16 cellular contexts compared by ENCODE assay signal in the genomic region with DNA sequence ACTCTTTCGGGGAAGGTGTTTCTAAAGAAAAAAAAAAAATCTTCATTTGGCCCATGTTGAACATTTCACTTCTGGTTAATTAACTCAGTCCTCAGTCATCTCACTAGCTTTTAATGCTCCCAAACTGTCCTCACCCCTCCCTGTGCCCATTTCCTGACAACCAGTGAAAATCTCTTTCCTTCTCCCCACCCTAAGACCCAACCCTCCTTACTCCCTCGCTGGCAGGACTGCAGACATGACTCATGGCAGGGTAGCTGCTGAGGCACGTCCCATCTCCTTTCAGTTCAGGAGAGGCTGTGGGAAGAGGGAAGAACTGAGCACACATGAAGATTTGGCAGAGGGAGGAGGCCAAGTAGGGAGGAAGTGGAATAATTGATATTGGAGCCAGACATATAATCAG. TPM values are rescaled to one million over a fixed set of nuclear protein-coding genes. Genes with fewer than 3 reads are reported as not detected.
DNase-seq lines count a peak whose midpoint lies in the region; ATAC-seq and TF ChIP-seq lines count a peak whose summit lies in the region.
"Had no signal": no experiment of that assay in that cellular context is flagged by ENCODE, and none has a peak within 500 bp of the region (broad histone marks: within the 10 kb centered on the region; RNA-seq: fewer than 3 reads in every experiment).

No MANE protein-coding gene starts in this region.

- no peaks in the 10 kb centered on the region for H3K36me3 ChIP-seq in prostate gland

- TF ChIP-seq POLR2A in prostate gland (IDR thresholded peaks at IDR 0.05): no peak

- no peak overlapping the region for H3K4me3 ChIP-seq in prostate gland

- H3K4me3 Mint-ChIP-seq in activated naive CD4-positive, alpha-beta T cell treated with anti-CD3 and anti-CD28 coated beads for 36 hours: no peak overlapping the region
- H3K4me3 Mint-ChIP-seq: activated CD4-positive, alpha-beta memory T cell treated with anti-CD3 and anti-CD28 coated beads for 36 hours; activated naive CD4-positive, alpha-beta T cell treated with anti-CD3 and anti-CD28 coated beads, Interleukin-2, amount 10 ng/mL, durations not matched to agents 7 days and 5 days; CD8-positive, alpha-beta T cell; natural killer cell had no signal

- in situ Hi-C loops in Caki2 (cut with HindIII; ENCODE audit: low pct_unique_long_range_greater_than_20kb, low sequenced_read_pairs): no loop called here

- no peaks in the 10 kb centered on the region for H3K36me3 Mint-ChIP-seq in activated naive CD4-positive, alpha-beta T cell treated with anti-CD3 and anti-CD28 coated beads for 36 hours (ENCODE audit: low read depth)
- H3K36me3 Mint-ChIP-seq: activated CD4-positive, alpha-beta memory T cell treated with anti-CD3 and anti-CD28 coated beads for 36 hours; activated naive CD4-positive, alpha-beta T cell treated with anti-CD3 and anti-CD28 coated beads, Interleukin-2, amount 10 ng/mL, durations not matched to agents 7 days and 5 days; CD8-positive, alpha-beta T cell; natural killer cell had no signal

- no peaks in the 10 kb centered on the region for H3K9me3 Mint-ChIP-seq in activated naive CD4-positive, alpha-beta T cell treated with anti-CD3 and anti-CD28 coated beads for 36 hours
- H3K9me3 Mint-ChIP-seq: activated CD4-positive, alpha-beta memory T cell treated with anti-CD3 and anti-CD28 coated beads for 36 hours; activated naive CD4-positive, alpha-beta T cell treated with anti-CD3 and anti-CD28 coated beads, Interleukin-2, amount 10 ng/mL, durations not matched to agents 7 days and 5 days; CD8-positive, alpha-beta T cell; natural killer cell had no signal

- ATAC-seq in esophagus mucosa: peak; percentile 72
- ATAC-seq in HG02884 (IDR thresholded peaks at IDR 0.05; ENCODE audit: unreplicated experiment): no peak
- ATAC-seq: CD8-positive, alpha-beta T cell; natural killer cell; stimulated activated naive CD8-positive, alpha-beta T cell treated with anti-CD3 and anti-CD28 coated beads, Interleukin-15, Interleukin-2, amounts not matched to agents 100 U/mL and 50 U/mL, for 24 hours had no signal

- 42% methylated on average over 3 of the region's 3 CpGs for WGBS in prostate gland

- H3K4me1 Mint-ChIP-seq in activated naive CD4-positive, alpha-beta T cell treated with anti-CD3 and anti-CD28 coated beads for 36 hours (ENCODE audit: low read depth): no peaks in the 10 kb centered on the region
- H3K4me1 Mint-ChIP-seq: activated naive CD4-positive, alpha-beta T cell treated with anti-CD3 and anti-CD28 coated beads, Interleukin-2, amount 10 ng/mL, durations not matched to agents 7 days and 5 days; natural killer cell had no signal

- DNase-seq in Caki2 (ENCODE audit: low read depth): peak; percentile 37
- peak; percentile 23 for DNase-seq in NCI-H69 (lab: John Stamatoyannopoulos, UW)
- DNase-seq in prostate gland (ENCODE audit: low spot score): peak; percentile 80
- no peak for DNase-seq in activated naive CD4-positive, alpha-beta T cell treated with anti-CD3 and anti-CD28 coated beads for 36 hours
- no peak for DNase-seq in NCI-H1694 (lab: John Stamatoyannopoulos, UW)
- DNase-seq in activated gamma-delta T cell treated with Interleukin-2 at 50 U/mL for 16 hours: no peak
- DNase-seq: activated CD4-positive, alpha-beta memory T cell treated with anti-CD3 and anti-CD28 coated beads for 36 hours; activated naive CD4-positive, alpha-beta T cell treated with anti-CD3 and anti-CD28 coated beads, Interleukin-2, amount 10 ng/mL, durations not matched to agents 7 days and 5 days; CD8-positive, alpha-beta T cell; natural killer cell; NCI-H1048; NCI-H748 treated with DMSO at 0.1 percent for 48 hours; stimulated activated naive CD8-positive, alpha-beta T cell treated with anti-CD3 and anti-CD28 coated beads, Interleukin-15, Interleukin-2, amounts not matched to agents 100 U/mL and 50 U/mL, for 24 hours; T-helper 1 cell had no signal

- intact Hi-C loops in prostate gland (cut with DNase I): no loop called here
- intact Hi-C loops in activated naive CD4-positive, alpha-beta T cell treated with anti-CD3 and anti-CD28 coated beads for 36 hours (cut with micrococcal nuclease): no loop called here

- no peak overlapping the region for H3K27ac Mint-ChIP-seq in activated naive CD4-positive, alpha-beta T cell treated with anti-CD3 and anti-CD28 coated beads for 36 hours
- H3K27ac Mint-ChIP-seq: activated CD4-positive, alpha-beta memory T cell treated with anti-CD3 and anti-CD28 coated beads for 36 hours; activated naive CD4-positive, alpha-beta T cell treated with anti-CD3 and anti-CD28 coated beads, Interleukin-2, amount 10 ng/mL, durations not matched to agents 7 days and 5 days; CD8-positive, alpha-beta T cell; natural killer cell had no signal

- peak overlapping the region; percentile 32 to 52 for H3K27ac ChIP-seq in prostate gland

- CTCF ChIA-PET in activated naive CD4-positive, alpha-beta T cell treated with anti-CD3 and anti-CD28 coated beads for 36 hours (lab: Charles Lee): no interaction called here

- H3K27me3 ChIP-seq in prostate gland (replicated peaks; ENCODE audit: insufficient read depth): no peaks in the 10 kb centered on the region

- H3K27me3 Mint-ChIP-seq in activated naive CD4-positive, alpha-beta T cell treated with anti-CD3 and anti-CD28 coated beads for 36 hours (ENCODE audit: low read depth): peaks cover 6% of the 10 kb centered on the region

- H3K9me3 ChIP-seq in prostate gland: no peaks in the 10 kb centered on the region

- peaks cover 13% of the 10 kb centered on the region for H3K4me1 ChIP-seq in prostate gland (replicated peaks)

- TF ChIP-seq CTCF in prostate gland (IDR thresholded peaks at IDR 0.05): no peak

RNA-seq across cellular contexts. Expression of a gene that starts 12.6 kb away (rescaled TPM):
- not detected in 2 replicates for total RNA-seq in Caki2 (2014; rRNA removed; shearing (Covaris generic); ENCODE audit: low replicate concordance)
- 608 TPM for total RNA-seq in esophagus mucosa
- 10 to 100 TPM; 36.8 to 82.9 TPM for total RNA-seq in prostate gland
- total RNA-seq in activated naive CD4-positive, alpha-beta T cell treated with anti-CD3 and anti-CD28 coated beads for 36 hours: not detected
- total RNA-seq: activated CD4-positive, alpha-beta memory T cell treated with anti-CD3 and anti-CD28 coated beads for 36 hours; CD8-positive, alpha-beta T cell; natural killer cell had no signal

Comparison
In these comparisons a context has a peak if more than half of its experiments do, and no peak if none do; other contexts are left out.
1. DNase-seq: peak in Caki2 (single experiment), NCI-H69 (single experiment) and prostate gland (single experiment); none in activated naive CD4-positive, alpha-beta T cell treated with anti-CD3 and anti-CD28 coated beads for 36 hours (single experiment), NCI-H1694 (single experiment) and activated gamma-delta T cell treated with Interleukin-2 at 50 U/mL for 16 hours (single experiment).
2. RNA of a gene that starts 12.6 kb away (total RNA-seq): 608 TPM in esophagus mucosa (single experiment) and 36.8 to 82.9 TPM in prostate gland; not detected in Caki2 and not detected in activated naive CD4-positive, alpha-beta T cell treated with anti-CD3 and anti-CD28 coated beads for 36 hours; every median in the first group is over 10 times any median in the second.